Comparison of ENCODE assay signal across 11 cellular contexts in genomic region chr2:63059434-63060078, GRCh38. TPM values are rescaled to one million over a fixed set of nuclear protein-coding genes. Genes with fewer than 3 reads are reported as not detected.
A peak's percentile ranks its signal among the peaks of the same experiment; 100 is the strongest.
DNase-seq lines count a peak whose midpoint lies in the region; ATAC-seq, FAIRE-seq and TF ChIP-seq lines count a peak whose summit lies in the region.
"Had no signal": no experiment of that assay in that cellular context is flagged by ENCODE, and none has a peak within 500 bp of the region (broad histone marks: within the 10 kb centered on the region; RNA-seq: fewer than 3 reads in every experiment).

No MANE protein-coding gene starts in this region.

- in situ Hi-C loops in brain microvascular endothelial cell (cut with HindIII; ENCODE audit: low pct_ligation_motif_present, low sequenced_read_pairs), result no loop called here

- H3K9ac ChIP-seq in HUES64 (ENCODE audit: low read depth, low read length), result no peak overlapping the region
- H3K9ac ChIP-seq: GM23248 had no signal

- peaks cover 38% of the 10 kb centered on the region for H3K4me1 ChIP-seq in HUES64 (ENCODE audit: insufficient read depth, low read length)
- H3K4me1 ChIP-seq in pancreas, result peaks cover 0 to 20% (median 0%) of the 10 kb centered on the region in 3 donors

- intact Hi-C loops in pancreas (cut with DNase I), result no loop called here

- H3K36me3 ChIP-seq in HUES64 (ENCODE audit: insufficient read depth, low read length) (no peaks in the 10 kb centered on the region), pancreas (no peaks in the 10 kb centered on the region), brain microvascular endothelial cell (replicated peaks) (no peaks in the 10 kb centered on the region)

- 2% methylated on average over 43 of the region's 54 CpGs for WGBS in HUES64
- WGBS in pancreas, 2 donors, result 11 to 13% methylated on average over 42 to 54 of the region's 54 CpGs

- peaks cover 17% of the 10 kb centered on the region for H3K36me3 Mint-ChIP-seq in endothelial cell (ENCODE audit: low read depth, unreplicated experiment)
- H3K36me3 Mint-ChIP-seq: memory B cell had no signal

- H3K4me1 Mint-ChIP-seq in endothelial cell (ENCODE audit: unreplicated experiment), result peaks cover 36% of the 10 kb centered on the region

- ATAC-seq in pancreas, result peak; percentile 26 to 57 (median 47)
- ATAC-seq: K562 had no signal

- H3K27ac ChIP-seq in HUES64 (ENCODE audit: low read depth, low read length) (no peak overlapping the region), pancreas (no peak overlapping the region), brain microvascular endothelial cell (no peak overlapping the region)
- H3K27ac ChIP-seq: GM23248 had no signal

- H3K9me3 ChIP-seq in HUES64 (ENCODE audit: insufficient read depth, low read depth, low read length) (no peaks in the 10 kb centered on the region), pancreas (no peaks in the 10 kb centered on the region)

- H3K27me3 ChIP-seq in HUES64 (ENCODE audit: insufficient read depth, low read length) (peaks cover 99% of the 10 kb centered on the region), pancreas (peaks cover 23 to 76% (median 28%) of the 10 kb centered on the region in 4 donors), brain microvascular endothelial cell (replicated peaks) (peaks cover 88% of the 10 kb centered on the region)

- H3K27ac Mint-ChIP-seq in endothelial cell (ENCODE audit: unreplicated experiment), result peak overlapping the region; percentile 55
- H3K27ac Mint-ChIP-seq: memory B cell had no signal

- no peak for FAIRE-seq in pancreas (lab: Jason Lieb, UNC)
- FAIRE-seq: K562 had no signal

- TF ChIP-seq CTCF in endothelial cell (IDR thresholded peaks at IDR 0.05; ENCODE audit: unreplicated experiment) (no peak), pancreas (IDR thresholded peaks at IDR 0.05) (no peak), brain microvascular endothelial cell (IDR thresholded peaks at IDR 0.05; ENCODE audit: low read depth, low read length, missing control alignments) (no peak)

- H3K27me3 Mint-ChIP-seq in endothelial cell (ENCODE audit: unreplicated experiment), result peaks cover 39% of the 10 kb centered on the region

- peak overlapping the region; percentile 31 for H3K4me3 ChIP-seq in HUES64 (ENCODE audit: low read length)
- H3K4me3 ChIP-seq in pancreas, result peak overlapping the region in 2 of 4 donors; percentile 3 to 33
- H3K4me3 ChIP-seq in brain microvascular endothelial cell (ENCODE audit: low read depth, low read length), result no peak overlapping the region
- H3K4me3 ChIP-seq: GM23248, K562 had no signal

- peak overlapping the region; percentile 56 for H3K4me3 Mint-ChIP-seq in endothelial cell (ENCODE audit: unreplicated experiment)

- DNase-seq in DMS53 treated with DMSO at 0.1 percent for 48 hours (lab: John Stamatoyannopoulos, UW; ENCODE audit: unreplicated experiment) (peak; percentile 53), endothelial cell (ENCODE audit: low spot score) (peak; percentile 19), pancreas (peak in 4 of 6 donors; percentile 14 to 73 (median 37)), middle frontal gyrus (ENCODE audit: extremely low spot score, low spot score) (no peak), brain microvascular endothelial cell (no peak), DMS 273 (lab: John Stamatoyannopoulos, UW; ENCODE audit: unreplicated experiment) (no peak), NCI-H526 treated with DMSO at 0.1 percent for 48 hours (lab: John Stamatoyannopoulos, UW) (no peak)

- no peaks in the 10 kb centered on the region for H3K9me3 Mint-ChIP-seq in endothelial cell (ENCODE audit: unreplicated experiment)

RNA-seq across cellular contexts. Expression of gene OTX1, which starts 8.9 kb away (rescaled TPM):
- polyA plus RNA-seq in HUES64 (2013, experiment 1 of 2), result 0.75 TPM
- polyA plus RNA-seq in HUES64 (2013, experiment 2 of 2), result 1.2 TPM
- total RNA-seq in endothelial cell (ENCODE audit: unreplicated experiment) (0.33 TPM), pancreas (under 1 TPM; 0.16 to 0.90 (median 0.28) TPM)
- polyA plus RNA-seq in pancreas, result under 1 TPM; 0.02 to 0.15 TPM
- total RNA-seq: GM23248 had no signal
- polyA plus RNA-seq: GM23248 had no signal

Comparison
In these comparisons a context has a peak if more than half of its experiments do, and no peak if none do; other contexts are left out.
1. DNase-seq: peak in DMS53 treated with DMSO at 0.1 percent for 48 hours (single experiment), endothelial cell (single experiment) and pancreas (4 of 6); none in middle frontal gyrus (single experiment), brain microvascular endothelial cell (single experiment), DMS 273 (single experiment) and NCI-H526 treated with DMSO at 0.1 percent for 48 hours (single experiment).